5 cellular contexts compared by ENCODE assay signal in the genomic region with DNA sequence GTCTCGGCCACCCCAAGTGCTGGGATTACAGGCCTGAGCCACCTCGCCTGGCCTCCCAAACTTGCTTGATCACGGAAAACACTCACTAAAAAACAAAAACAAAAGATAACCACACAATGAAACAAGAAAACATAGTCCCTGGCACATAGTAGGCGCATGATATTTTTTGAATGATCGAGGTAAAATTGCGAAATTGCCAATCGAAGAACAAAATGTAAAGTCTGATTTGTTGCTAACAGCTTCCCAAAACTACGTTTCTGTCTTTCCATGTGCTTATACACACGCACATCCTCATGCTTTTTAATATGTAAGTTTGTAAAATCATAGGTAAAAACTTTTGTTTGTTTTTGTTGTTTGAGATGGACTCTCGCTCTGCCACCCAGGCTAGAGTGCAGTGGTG.
"Had no signal": no experiment of that assay in that cellular context is flagged by ENCODE, and none has a peak within 500 bp of the region (broad histone marks: within the 10 kb centered on the region; RNA-seq: fewer than 3 reads in every experiment).

No MANE protein-coding gene starts in this region.

- H3K9me3 Mint-ChIP-seq: H9 had no signal

- H3K4me3 Mint-ChIP-seq: H9 had no signal

- H3K27ac ChIP-seq: GM23248 had no signal

- H2AFZ ChIP-seq: GM23248 had no signal

- DNase-seq: GM23248, H9, HCEC 1CT, KG1 had no signal

- H3K4me3 ChIP-seq: GM23248, K562 had no signal

- H3K9ac ChIP-seq: GM23248 had no signal

- ATAC-seq: K562 had no signal
